8 cellular contexts compared by ENCODE assay signal in genomic region chr14:32938719-32939253, GRCh38. TPM values are rescaled to one million over a fixed set of nuclear protein-coding genes. Genes with fewer than 3 reads are reported as not detected.
DNase-seq lines count a peak whose midpoint lies in the region; ATAC-seq and TF ChIP-seq lines count a peak whose summit lies in the region.

TSS of gene NPAS3 (plus strand) at chr14:32938879.

- peaks cover 62% of the 10 kb centered on the region for H3K27me3 Mint-ChIP-seq in activated CD8-positive, alpha-beta memory T cell treated with anti-CD3 and anti-CD28 coated beads, Interleukin-2, amount 10 ng/mL, durations not matched to agents 7 days and 5 days
- H3K27me3 Mint-ChIP-seq in endothelial cell (ENCODE audit: unreplicated experiment): peaks cover 14% of the 10 kb centered on the region
- peaks cover 71 to 77% (median 72%) of the 10 kb centered on the region in 5 donors for H3K27me3 Mint-ChIP-seq in naive thymus-derived CD4-positive, alpha-beta T cell

- H3K9me3 Mint-ChIP-seq in activated CD8-positive, alpha-beta memory T cell treated with anti-CD3 and anti-CD28 coated beads, Interleukin-2, amount 10 ng/mL, durations not matched to agents 7 days and 5 days (ENCODE audit: low read depth): peaks cover 1% of the 10 kb centered on the region
- H3K9me3 Mint-ChIP-seq in endothelial cell (ENCODE audit: unreplicated experiment): no peaks in the 10 kb centered on the region
- H3K9me3 Mint-ChIP-seq in naive thymus-derived CD4-positive, alpha-beta T cell: peaks cover 0 to 4% (median 0%) of the 10 kb centered on the region in 11 donors

- no peaks in the 10 kb centered on the region for H4K20me1 ChIP-seq in OCI-LY1 (ENCODE audit: insufficient read depth, low read length)

- no peak for DNase-seq in activated CD8-positive, alpha-beta memory T cell treated with anti-CD3 and anti-CD28 coated beads, Interleukin-2, amount 10 ng/mL, durations not matched to agents 7 days and 5 days
- DNase-seq in activated CD8-positive, alpha-beta memory T cell treated with anti-CD3 and anti-CD28 coated beads for 24 hours: no peak
- DNase-seq in endothelial cell (ENCODE audit: low spot score) (peak; percentile 46), retina (no peak)
- no peak for DNase-seq in naive thymus-derived CD4-positive, alpha-beta T cell

- no peaks in the 10 kb centered on the region for H3K4me1 ChIP-seq in OCI-LY1 (ENCODE audit: insufficient read depth, low read length, severe bottlenecking)
- no peaks in the 10 kb centered on the region for H3K4me1 ChIP-seq in naive thymus-derived CD4-positive, alpha-beta T cell (ENCODE audit: control insufficient read depth in 2 of 2, insufficient read depth in 2 of 2, low read length in 2 of 2)

- H3K4me1 Mint-ChIP-seq in activated CD8-positive, alpha-beta memory T cell treated with anti-CD3 and anti-CD28 coated beads, Interleukin-2, amount 10 ng/mL, durations not matched to agents 7 days and 5 days: peaks cover 6% of the 10 kb centered on the region
- peaks cover 23% of the 10 kb centered on the region for H3K4me1 Mint-ChIP-seq in endothelial cell (ENCODE audit: unreplicated experiment)
- H3K4me1 Mint-ChIP-seq in naive thymus-derived CD4-positive, alpha-beta T cell: peaks cover 0 to 32% (median 12%) of the 10 kb centered on the region in 7 donors

- ATAC-seq in activated CD8-positive, alpha-beta memory T cell treated with anti-CD3 and anti-CD28 coated beads, Interleukin-2, amount 10 ng/mL, durations not matched to agents 7 days and 5 days: no peak
- ATAC-seq in naive thymus-derived CD4-positive, alpha-beta T cell: no peak
- ATAC-seq in HG03378 (IDR thresholded peaks at IDR 0.05; ENCODE audit: unreplicated experiment) (no peak), GM21576 (IDR thresholded peaks at IDR 0.05; ENCODE audit: unreplicated experiment) (no peak)

- H3K4me2 ChIP-seq in OCI-LY1 (ENCODE audit: low read length): no peak within 1 kb of the TSS

- POLR2A ChIA-PET in naive thymus-derived CD4-positive, alpha-beta T cell (lab: Charles Lee): no interaction called here

- CTCF ChIA-PET in activated CD8-positive, alpha-beta memory T cell treated with anti-CD3 and anti-CD28 coated beads, Interleukin-2, amount 10 ng/mL, durations not matched to agents 7 days and 5 days (lab: Charles Lee): no interaction called here
- CTCF ChIA-PET in naive thymus-derived CD4-positive, alpha-beta T cell (lab: Charles Lee): no interaction called here

- no peaks in the 10 kb centered on the region for H3K9me2 ChIP-seq in OCI-LY1 (ENCODE audit: low read depth, low read length)

- no peaks in the 10 kb centered on the region for H3F3A ChIP-seq in OCI-LY1 (ENCODE audit: insufficient read depth, low read length)

- TF ChIP-seq CTCF in OCI-LY1 (IDR thresholded peaks at IDR 0.05; ENCODE audit: low read length): no peak
- no peak for TF ChIP-seq CTCF in endothelial cell (IDR thresholded peaks at IDR 0.05; ENCODE audit: unreplicated experiment)

- peak within 1 kb of the TSS; percentile 43 for H3K4me3 Mint-ChIP-seq in activated CD8-positive, alpha-beta memory T cell treated with anti-CD3 and anti-CD28 coated beads, Interleukin-2, amount 10 ng/mL, durations not matched to agents 7 days and 5 days
- peak within 1 kb of the TSS; percentile 98 for H3K4me3 Mint-ChIP-seq in endothelial cell (ENCODE audit: unreplicated experiment)
- peak within 1 kb of the TSS; percentile 72 to 95 (median 84) for H3K4me3 Mint-ChIP-seq in naive thymus-derived CD4-positive, alpha-beta T cell

- intact Hi-C loops in naive thymus-derived CD4-positive, alpha-beta T cell (cut with micrococcal nuclease): no loop called here

- H3K36me3 Mint-ChIP-seq in activated CD8-positive, alpha-beta memory T cell treated with anti-CD3 and anti-CD28 coated beads, Interleukin-2, amount 10 ng/mL, durations not matched to agents 7 days and 5 days: peaks cover 1% of the 10 kb centered on the region
- H3K36me3 Mint-ChIP-seq in endothelial cell (ENCODE audit: low read depth, unreplicated experiment): peaks cover 4% of the 10 kb centered on the region
- H3K36me3 Mint-ChIP-seq in naive thymus-derived CD4-positive, alpha-beta T cell: peaks cover 0 to 2% (median 0%) of the 10 kb centered on the region in 5 donors

- no peaks in the 10 kb centered on the region for H3K79me2 ChIP-seq in OCI-LY1 (ENCODE audit: insufficient read depth, low read length)

- no peak within 1 kb of the TSS for H2AFZ ChIP-seq in OCI-LY1 (ENCODE audit: low read length)

- no peak within 1 kb of the TSS for H3K9ac ChIP-seq in OCI-LY1 (ENCODE audit: low read length)

- H3K9me3 ChIP-seq in OCI-LY1 (ENCODE audit: low read length): no peaks in the 10 kb centered on the region
- H3K9me3 ChIP-seq in naive thymus-derived CD4-positive, alpha-beta T cell (ENCODE audit: control insufficient read depth in 2 of 3, low read length in 3 of 3): no peaks in the 10 kb centered on the region

- peak within 1 kb of the TSS; percentile 27 for H3K4me3 ChIP-seq in OCI-LY1 (ENCODE audit: low read depth, low read length, poor library complexity, severe bottlenecking)
- H3K4me3 ChIP-seq in naive thymus-derived CD4-positive, alpha-beta T cell (ENCODE audit: low read length): no peak within 1 kb of the TSS

- H3K27ac Mint-ChIP-seq in activated CD8-positive, alpha-beta memory T cell treated with anti-CD3 and anti-CD28 coated beads, Interleukin-2, amount 10 ng/mL, durations not matched to agents 7 days and 5 days: no peak within 1 kb of the TSS
- peak within 1 kb of the TSS; percentile 97 for H3K27ac Mint-ChIP-seq in endothelial cell (ENCODE audit: unreplicated experiment)
- H3K27ac Mint-ChIP-seq in naive thymus-derived CD4-positive, alpha-beta T cell: peak within 1 kb of the TSS in 1 of 9 donors; percentile 72

- no peaks in the 10 kb centered on the region for H3K36me3 ChIP-seq in OCI-LY1 (ENCODE audit: insufficient read depth, low read length)
- H3K36me3 ChIP-seq in naive thymus-derived CD4-positive, alpha-beta T cell (ENCODE audit: control insufficient read depth in 2 of 3, insufficient read depth in 3 of 3, low read length in 3 of 3): no peaks in the 10 kb centered on the region

- no peaks in the 10 kb centered on the region for H3K27me3 ChIP-seq in OCI-LY1 (ENCODE audit: insufficient read depth, low read length)
- peaks cover 0 to 5% of the 10 kb centered on the region in 2 donors for H3K27me3 ChIP-seq in naive thymus-derived CD4-positive, alpha-beta T cell (ENCODE audit: control insufficient read depth in 2 of 2, insufficient read depth in 2 of 2, low read length in 2 of 2)

- H3K27ac ChIP-seq in OCI-LY1 (ENCODE audit: low read depth, low read length, poor library complexity, severe bottlenecking): no peak within 1 kb of the TSS
- no peak within 1 kb of the TSS for H3K27ac ChIP-seq in naive thymus-derived CD4-positive, alpha-beta T cell (ENCODE audit: low read depth, low read length)

RNA-seq across cellular contexts. Expression of gene NPAS3, which starts in this region (rescaled TPM):
- not detected for total RNA-seq in activated CD8-positive, alpha-beta memory T cell treated with anti-CD3 and anti-CD28 coated beads, Interleukin-2, amount 10 ng/mL, durations not matched to agents 7 days and 5 days
- 1.6 TPM for total RNA-seq in endothelial cell (ENCODE audit: unreplicated experiment)
- total RNA-seq in naive thymus-derived CD4-positive, alpha-beta T cell: not detected
- not detected for polyA plus RNA-seq in naive thymus-derived CD4-positive, alpha-beta T cell

Comparison
In these comparisons a context has a peak if more than half of its experiments do, and no peak if none do; other contexts are left out.
1. H3K4me3 Mint-ChIP-seq: peak in every context shown above with its lines; median percentile 98 in endothelial cell; 84 in naive thymus-derived CD4-positive, alpha-beta T cell; 43 in activated CD8-positive, alpha-beta memory T cell treated with anti-CD3 and anti-CD28 coated beads, Interleukin-2, amount 10 ng/mL, durations not matched to agents 7 days and 5 days.